In genomic region chr2:33497177-33497787, GRCh38 we compare ENCODE assay signal across 8 cellular contexts. TPM values are rescaled to one million over a fixed set of nuclear protein-coding genes. Genes with fewer than 3 reads are reported as not detected.
DNase-seq lines count a peak whose midpoint lies in the region; ATAC-seq and TF ChIP-seq lines count a peak whose summit lies in the region.
"Had no signal": no experiment of that assay in that cellular context is flagged by ENCODE, and none has a peak within 500 bp of the region (broad histone marks: within the 10 kb centered on the region; RNA-seq: fewer than 3 reads in every experiment).

No MANE protein-coding gene starts in this region.

- peaks cover 0 to 26% of the 10 kb centered on the region in 2 donors for H3K4me1 ChIP-seq in naive thymus-derived CD4-positive, alpha-beta T cell (ENCODE audit: control insufficient read depth in 2 of 2, insufficient read depth in 2 of 2, low read length in 2 of 2)
- H3K4me1 ChIP-seq in tibial artery = peaks cover 0 to 6% (median 0%) of the 10 kb centered on the region in 4 donors

- H3K4me3 Mint-ChIP-seq in naive thymus-derived CD4-positive, alpha-beta T cell = peak overlapping the region in 2 of 10 donors; percentile 2 to 58
- H3K4me3 Mint-ChIP-seq: activated naive CD4-positive, alpha-beta T cell treated with anti-CD3 and anti-CD28 coated beads for 36 hours had no signal

- peak; percentile 63 for ATAC-seq in GM18907 (IDR thresholded peaks at IDR 0.05; ENCODE audit: unreplicated experiment)
- ATAC-seq in HG02870 (IDR thresholded peaks at IDR 0.05; ENCODE audit: unreplicated experiment) = peak; percentile 44
- peak; percentile 71 for ATAC-seq in naive thymus-derived CD4-positive, alpha-beta T cell

- H3K27me3 ChIP-seq in naive thymus-derived CD4-positive, alpha-beta T cell (ENCODE audit: control insufficient read depth in 2 of 2, insufficient read depth in 2 of 2, low read length in 2 of 2) = no peaks in the 10 kb centered on the region
- H3K27me3 ChIP-seq in tibial artery = no peaks in the 10 kb centered on the region

- peaks cover 0 to 43% (median 18%) of the 10 kb centered on the region in 7 donors for H3K4me1 Mint-ChIP-seq in naive thymus-derived CD4-positive, alpha-beta T cell

- DNase-seq in NOMO-1 treated with DMSO at 0.1 percent for 48 hours (lab: John Stamatoyannopoulos, UW; ENCODE audit: unreplicated experiment) (peak; percentile 93), 8988T (no peak), tibial artery (no peak), AG08395 (ENCODE audit: low spot score) (no peak)
- no peak for DNase-seq in naive thymus-derived CD4-positive, alpha-beta T cell
- DNase-seq: activated naive CD4-positive, alpha-beta T cell treated with anti-CD3 and anti-CD28 coated beads for 36 hours had no signal

- intact Hi-C loops in naive thymus-derived CD4-positive, alpha-beta T cell (cut with micrococcal nuclease) = loop anchor here in 1 of 2 donors (1.0 kb wide), 3 partner anchors 21 to 86 kb away; partner anchors contain the start of gene RASGRP3
- intact Hi-C loops in tibial artery (cut with DNase I; ENCODE audit: low total_unique reads) = no loop called here

- H3K27ac ChIP-seq in naive thymus-derived CD4-positive, alpha-beta T cell (ENCODE audit: low read depth, low read length) = no peak overlapping the region
- no peak overlapping the region for H3K27ac ChIP-seq in tibial artery

- no peak overlapping the region for H3K4me3 ChIP-seq in naive thymus-derived CD4-positive, alpha-beta T cell (ENCODE audit: low read length)
- no peak overlapping the region for H3K4me3 ChIP-seq in tibial artery

- peaks cover 0 to 5% (median 0%) of the 10 kb centered on the region in 5 donors for H3K27me3 Mint-ChIP-seq in naive thymus-derived CD4-positive, alpha-beta T cell

- peak overlapping the region in 1 of 9 donors; percentile 47 for H3K27ac Mint-ChIP-seq in naive thymus-derived CD4-positive, alpha-beta T cell
- H3K27ac Mint-ChIP-seq: activated naive CD4-positive, alpha-beta T cell treated with anti-CD3 and anti-CD28 coated beads for 36 hours had no signal

- CTCF ChIA-PET in naive thymus-derived CD4-positive, alpha-beta T cell (lab: Charles Lee) = no interaction called here

- TF ChIP-seq CTCF in tibial artery (IDR thresholded peaks at IDR 0.05) = no peak

- POLR2A ChIA-PET in naive thymus-derived CD4-positive, alpha-beta T cell (lab: Charles Lee) = interaction anchor here (0.6 to 1.5 kb wide), 2 partner anchors 20 to 1311 kb away, joined by 3 to 5 read pairs; no protein-coding TSS in a partner anchor

- H3K9me3 ChIP-seq in naive thymus-derived CD4-positive, alpha-beta T cell (ENCODE audit: control insufficient read depth in 2 of 3, low read length in 3 of 3) = no peaks in the 10 kb centered on the region
- no peaks in the 10 kb centered on the region for H3K9me3 ChIP-seq in tibial artery

- peaks cover 0 to 9% (median 0%) of the 10 kb centered on the region in 11 donors for H3K9me3 Mint-ChIP-seq in naive thymus-derived CD4-positive, alpha-beta T cell
- H3K9me3 Mint-ChIP-seq: activated naive CD4-positive, alpha-beta T cell treated with anti-CD3 and anti-CD28 coated beads for 36 hours had no signal

- peaks cover 0 to 28% (median 0%) of the 10 kb centered on the region in 5 donors for H3K36me3 Mint-ChIP-seq in naive thymus-derived CD4-positive, alpha-beta T cell

- no peaks in the 10 kb centered on the region for H3K36me3 ChIP-seq in naive thymus-derived CD4-positive, alpha-beta T cell (ENCODE audit: control insufficient read depth in 2 of 3, insufficient read depth in 3 of 3, low read length in 3 of 3)
- no peaks in the 10 kb centered on the region for H3K36me3 ChIP-seq in tibial artery

RNA-seq across cellular contexts. Expression of gene RASGRP3, which starts 20.8 kb away (rescaled TPM):
- 10 to 100 TPM in 2 of 5 experiments, 1 to 10 TPM in 3; 1.4 to 14.2 (median 7.1) TPM for total RNA-seq in naive thymus-derived CD4-positive, alpha-beta T cell
- 1 to 10 TPM; 2.5 to 3.1 TPM for polyA plus RNA-seq in naive thymus-derived CD4-positive, alpha-beta T cell
